In the genomic region with DNA sequence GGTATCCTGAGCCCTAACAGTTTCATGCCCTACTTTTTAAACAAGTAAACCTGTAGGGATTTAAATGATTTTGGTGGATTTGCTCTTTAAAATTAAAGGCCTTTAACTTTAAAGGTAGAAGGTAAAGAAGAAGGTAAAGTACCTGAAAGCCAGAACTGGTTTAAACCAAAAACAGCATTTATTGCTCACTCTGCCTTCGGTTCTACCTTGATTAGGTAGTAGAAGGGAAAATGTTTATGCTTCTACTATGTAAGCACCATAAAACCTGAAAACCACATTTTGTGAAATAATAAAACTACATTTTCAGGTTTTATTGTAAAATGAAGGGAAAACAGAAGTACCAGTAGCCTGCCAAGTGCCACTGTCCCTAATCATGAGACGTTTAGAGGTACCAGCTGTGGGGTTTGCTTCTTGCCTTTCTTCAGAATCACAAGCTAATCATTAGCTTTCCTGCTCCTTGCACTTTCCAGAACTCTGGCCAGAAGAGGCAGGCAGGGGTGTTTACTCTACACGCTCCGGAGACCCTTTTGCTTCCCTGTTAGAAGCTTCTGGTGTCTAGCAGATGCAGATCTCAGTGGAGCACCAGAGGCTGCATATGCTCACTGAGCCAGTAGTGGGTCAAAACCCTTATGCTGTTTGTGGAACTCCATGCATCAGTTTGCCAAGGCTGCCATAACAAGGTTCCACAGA, we compare ENCODE assay signal across 32 cellular contexts.
"Had no signal": no experiment of that assay in that cellular context is flagged by ENCODE, and none has a peak within 500 bp of the region (broad histone marks: within the 10 kb centered on the region; RNA-seq: fewer than 3 reads in every experiment).

No MANE protein-coding gene starts in this region.

- H3K9me3 ChIP-seq: gastrocnemius medialis, left lung, lower lobe of right lung, thyroid gland, upper lobe of right lung had no signal

- H3K36me3 ChIP-seq: brain microvascular endothelial cell, gastrocnemius medialis, left lung, lower lobe of right lung, thyroid gland, upper lobe of right lung had no signal

- H3K27ac Mint-ChIP-seq: activated CD4-positive, alpha-beta memory T cell treated with anti-CD3 and anti-CD28 coated beads, Interleukin-2, amount 10 ng/mL, durations not matched to agents 7 days and 5 days; activated CD4-positive, alpha-beta T cell treated with anti-CD3 and anti-CD28 coated beads, Interleukin-2, amount 10 ng/mL, durations not matched to agents 7 days and 5 days; stimulated activated memory B cell treated with anti-CD40 and anti-IgM and Interleukin-4, amounts not matched to agents 10 μg/mL and 1 μg/mL and 100 μg/mL, for 72 hours; WTC11 had no signal

- DNase-seq: activated CD4-positive, alpha-beta memory T cell treated with anti-CD3 and anti-CD28 coated beads, Interleukin-2, amount 10 ng/mL, durations not matched to agents 7 days and 5 days; activated CD4-positive, alpha-beta T cell treated with anti-CD3 and anti-CD28 coated beads for 1 hour; activated CD4-positive, alpha-beta T cell treated with anti-CD3 and anti-CD28 coated beads, Interleukin-2, amount 10 ng/mL, durations not matched to agents 7 days and 5 days; activated CD8-positive, alpha-beta memory T cell treated with anti-CD3 and anti-CD28 coated beads, Interleukin-2, amount 50 U/mL, for 48 hours; activated gamma-delta T cell treated with Interleukin-2 at 50 U/mL for 16 hours; activated T-cell treated with anti-CD3 and anti-CD28 coated beads, Interleukin-2, amount 50 U/mL, for 24 hours; aorta; brain microvascular endothelial cell; cortex of kidney; effector memory CD8-positive, alpha-beta T cell; erythroblast; gastrocnemius medialis; glutamatergic neuron; left lung; lower lobe of right lung; mesendoderm; occipital lobe; stimulated activated CD4-positive, alpha-beta T cell treated with anti-CD3 and anti-CD28 coated beads, Interleukin-1b, Interleukin-23, amount 100 ng/mL, for 48 hours; stimulated activated CD4-positive, alpha-beta T cell treated with anti-CD3 and anti-CD28 coated beads, Interleukin-4, amount 100 ng/mL, for 4 hours; stimulated activated CD8-positive, alpha-beta memory T cell treated with anti-CD3 and anti-CD28 coated beads, Interleukin-4, amount 100 ng/mL, for 48 hours; stimulated activated naive CD8-positive, alpha-beta T cell treated with anti-CD3 and anti-CD28 coated beads, Interleukin-15, amount 100 ng/mL, for 72 hours; substantia nigra; T-helper 2 cell; thyroid gland; upper lobe of right lung had no signal

- H3K4me1 ChIP-seq: left lung, lower lobe of right lung, thyroid gland had no signal

- ATAC-seq: effector memory CD8-positive, alpha-beta T cell; gastrocnemius medialis; left lung; lower lobe of right lung; sciatic nerve; SK-N-SH treated with all-trans-retinoic acid at 6 μM for 48 hours; stimulated activated memory B cell treated with anti-CD40 and anti-IgM and Interleukin-4, amounts not matched to agents 10 μg/mL and 1 μg/mL and 100 μg/mL, for 72 hours; stimulated activated naive CD8-positive, alpha-beta T cell treated with anti-CD3 and anti-CD28 coated beads, Interleukin-15, amount 100 ng/mL, for 72 hours; upper lobe of right lung; WTC11 had no signal

- H3K4me1 Mint-ChIP-seq: neural crest cell had no signal

- H3K27ac ChIP-seq: brain microvascular endothelial cell, gastrocnemius medialis, left lung, lower lobe of right lung, skin epidermis, thyroid gland, upper lobe of right lung had no signal

- H3K9me3 Mint-ChIP-seq: activated CD4-positive, alpha-beta memory T cell treated with anti-CD3 and anti-CD28 coated beads, Interleukin-2, amount 10 ng/mL, durations not matched to agents 7 days and 5 days; activated naive CD4-positive, alpha-beta T cell treated with anti-CD3 and anti-CD28 coated beads, Interleukin-2, amount 50 U/mL, for 24 hours; activated T-cell treated with anti-CD3 and anti-CD28 coated beads, Interleukin-2, amount 50 U/mL, for 24 hours; effector memory CD8-positive, alpha-beta T cell; stimulated activated memory B cell treated with anti-CD40 and anti-IgM and Interleukin-4, amounts not matched to agents 10 μg/mL and 1 μg/mL and 100 μg/mL, for 72 hours; stimulated activated naive CD8-positive, alpha-beta T cell treated with anti-CD3 and anti-CD28 coated beads, Interleukin-15, amount 100 ng/mL, for 72 hours had no signal

- H3K4me3 ChIP-seq: gastrocnemius medialis, left lung, lower lobe of right lung, skin epidermis, thyroid gland, upper lobe of right lung had no signal

- H3K27me3 Mint-ChIP-seq: activated CD4-positive, alpha-beta memory T cell treated with anti-CD3 and anti-CD28 coated beads, Interleukin-2, amount 10 ng/mL, durations not matched to agents 7 days and 5 days; activated CD4-positive, alpha-beta T cell treated with anti-CD3 and anti-CD28 coated beads, Interleukin-2, amount 10 ng/mL, durations not matched to agents 7 days and 5 days; activated naive CD4-positive, alpha-beta T cell treated with anti-CD3 and anti-CD28 coated beads, Interleukin-2, amount 50 U/mL, for 24 hours; activated T-cell treated with anti-CD3 and anti-CD28 coated beads, Interleukin-2, amount 50 U/mL, for 24 hours; effector memory CD8-positive, alpha-beta T cell; stimulated activated memory B cell treated with anti-CD40 and anti-IgM and Interleukin-4, amounts not matched to agents 10 μg/mL and 1 μg/mL and 100 μg/mL, for 72 hours; stimulated activated naive CD8-positive, alpha-beta T cell treated with anti-CD3 and anti-CD28 coated beads, Interleukin-15, amount 100 ng/mL, for 72 hours had no signal

- H3K4me3 Mint-ChIP-seq: activated CD4-positive, alpha-beta memory T cell treated with anti-CD3 and anti-CD28 coated beads, Interleukin-2, amount 10 ng/mL, durations not matched to agents 7 days and 5 days; activated CD4-positive, alpha-beta T cell treated with anti-CD3 and anti-CD28 coated beads, Interleukin-2, amount 10 ng/mL, durations not matched to agents 7 days and 5 days; activated naive CD4-positive, alpha-beta T cell treated with anti-CD3 and anti-CD28 coated beads, Interleukin-2, amount 50 U/mL, for 24 hours; activated T-cell treated with anti-CD3 and anti-CD28 coated beads, Interleukin-2, amount 50 U/mL, for 24 hours; effector memory CD8-positive, alpha-beta T cell; neural crest cell; stimulated activated memory B cell treated with anti-CD40 and anti-IgM and Interleukin-4, amounts not matched to agents 10 μg/mL and 1 μg/mL and 100 μg/mL, for 72 hours; stimulated activated naive CD8-positive, alpha-beta T cell treated with anti-CD3 and anti-CD28 coated beads, Interleukin-15, amount 100 ng/mL, for 72 hours; WTC11 had no signal

- H3K27me3 ChIP-seq: brain microvascular endothelial cell, gastrocnemius medialis, left lung, thyroid gland, upper lobe of right lung had no signal
